Comparison of ENCODE assay signal across 17 cellular contexts in the genomic region with DNA sequence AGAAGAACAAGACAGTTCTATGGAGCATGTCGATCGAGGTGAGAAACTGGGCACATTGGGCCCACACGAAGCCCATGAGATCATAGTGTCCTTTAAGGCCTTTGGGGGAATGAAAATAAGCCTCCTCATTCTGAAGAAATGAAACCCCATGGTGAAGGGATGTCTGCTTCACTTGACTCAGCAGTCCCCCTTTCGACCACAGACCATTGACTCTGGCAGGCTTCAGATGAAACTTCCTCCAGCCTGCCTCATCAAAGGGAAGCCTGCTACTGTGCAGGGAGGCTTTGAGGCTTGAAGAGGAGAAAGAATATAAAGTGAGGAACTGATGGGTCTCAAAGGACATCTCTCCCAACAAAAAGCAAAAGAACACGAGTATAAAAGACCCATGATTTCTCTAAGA.
A peak's percentile ranks its signal among the peaks of the same experiment; 100 is the strongest.
DNase-seq lines count a peak whose midpoint lies in the region; ATAC-seq, FAIRE-seq and TF ChIP-seq lines count a peak whose summit lies in the region.
"Had no signal": no experiment of that assay in that cellular context is flagged by ENCODE, and none has a peak within 500 bp of the region (broad histone marks: within the 10 kb centered on the region; RNA-seq: fewer than 3 reads in every experiment).

No MANE protein-coding gene starts in this region.

- ATAC-seq in GM21529 (IDR thresholded peaks at IDR 0.05; ENCODE audit: unreplicated experiment) = peak; percentile 91
- peak; percentile 96 for ATAC-seq in HG03097 (IDR thresholded peaks at IDR 0.05; ENCODE audit: low FRiP score, unreplicated experiment)
- ATAC-seq in pancreas = no peak
- ATAC-seq in omental fat pad (ENCODE audit: low FRiP score) = no peak
- ATAC-seq: HepG2 had no signal

- peak; percentile 12 for DNase-seq in T-helper 2 cell treated with Interferon-gamma antibody and Interleukin-4, amounts not matched to agents 5 μg/mL and 100 μg/mL, for 36 hours (ENCODE audit: low spot score)
- no peak for DNase-seq in T-helper 2 cell
- no peak for DNase-seq in bronchial epithelial cell (ENCODE audit: low read depth)
- no peak for DNase-seq in pancreas
- DNase-seq in omental fat pad (ENCODE audit: low spot score) = no peak
- DNase-seq in superior temporal gyrus (ENCODE audit: extremely low spot score) = no peak
- DNase-seq: adrenal gland; NCI-H1930; stimulated activated CD8-positive, alpha-beta memory T cell treated with anti-CD3 and anti-CD28 coated beads, Interleukin-4, amount 100 ng/mL, for 48 hours had no signal

- TF ChIP-seq CTCF in bronchial epithelial cell (IDR thresholded peaks at IDR 0.05; ENCODE audit: insufficient read depth, low read length, severe bottlenecking) (no peak), pancreas (IDR thresholded peaks at IDR 0.05) (no peak), omental fat pad (IDR thresholded peaks at IDR 0.05) (no peak)

- H3K27me3 Mint-ChIP-seq in T-helper 2 cell treated with Interferon-gamma antibody and Interleukin-4, amounts not matched to agents 5 μg/mL and 100 μg/mL, for 36 hours (ENCODE audit: low read depth) = peaks cover 48% of the 10 kb centered on the region

- H3K27ac Mint-ChIP-seq in T-helper 2 cell treated with Interferon-gamma antibody and Interleukin-4, amounts not matched to agents 5 μg/mL and 100 μg/mL, for 36 hours = no peak overlapping the region
- H3K27ac Mint-ChIP-seq: dendritic cell treated with granulocyte-macrophage colony-stimulating factor and Interleukin-4, amounts not matched to agents 40 ng/mL and 50 ng/mL, for 4 days; T-helper 1 cell treated with Interleukin-12 subunit alpha and Interleukin-12 subunit beta and Interleukin-4 antibody, amounts not matched to agents 30 μg/mL and 1 μg/mL, for 36 hours had no signal

- H3K4me3 ChIP-seq in bronchial epithelial cell (ENCODE audit: low read depth, low read length) (no peak overlapping the region), pancreas (no peak overlapping the region)
- H3K4me3 ChIP-seq: adrenal gland had no signal

- H3K27ac ChIP-seq in pancreas = no peak overlapping the region
- H3K27ac ChIP-seq: 22Rv1, adrenal gland had no signal

- H3K9me3 Mint-ChIP-seq in T-helper 2 cell treated with Interferon-gamma antibody and Interleukin-4, amounts not matched to agents 5 μg/mL and 100 μg/mL, for 36 hours = no peaks in the 10 kb centered on the region
- H3K9me3 Mint-ChIP-seq: dendritic cell treated with granulocyte-macrophage colony-stimulating factor and Interleukin-4, amounts not matched to agents 40 ng/mL and 50 ng/mL, for 4 days; neural crest cell; T-helper 1 cell treated with Interleukin-12 subunit alpha and Interleukin-12 subunit beta and Interleukin-4 antibody, amounts not matched to agents 30 μg/mL and 1 μg/mL, for 36 hours had no signal

- no peaks in the 10 kb centered on the region for H3K9me3 ChIP-seq in pancreas
- H3K9me3 ChIP-seq: adrenal gland had no signal

- H3K4me1 Mint-ChIP-seq in T-helper 2 cell treated with Interferon-gamma antibody and Interleukin-4, amounts not matched to agents 5 μg/mL and 100 μg/mL, for 36 hours (ENCODE audit: low read depth) = peaks cover 6% of the 10 kb centered on the region

- H3K27me3 ChIP-seq in bronchial epithelial cell (ENCODE audit: control insufficient read depth, insufficient read depth, low read length) (no peaks in the 10 kb centered on the region), pancreas (no peaks in the 10 kb centered on the region)
- H3K27me3 ChIP-seq: adrenal gland had no signal

- H3K36me3 ChIP-seq in bronchial epithelial cell (ENCODE audit: control insufficient read depth, insufficient read depth, low read length) = no peaks in the 10 kb centered on the region
- no peaks in the 10 kb centered on the region for H3K36me3 ChIP-seq in pancreas
- H3K36me3 ChIP-seq: adrenal gland had no signal

- intact Hi-C loops in pancreas (cut with DNase I) = no loop called here

- no peaks in the 10 kb centered on the region for H3K36me3 Mint-ChIP-seq in T-helper 2 cell treated with Interferon-gamma antibody and Interleukin-4, amounts not matched to agents 5 μg/mL and 100 μg/mL, for 36 hours (ENCODE audit: low read depth)

- H3K4me1 ChIP-seq in pancreas = no peaks in the 10 kb centered on the region
- H3K4me1 ChIP-seq: adrenal gland had no signal

- no peak overlapping the region for H3K4me3 Mint-ChIP-seq in T-helper 2 cell treated with Interferon-gamma antibody and Interleukin-4, amounts not matched to agents 5 μg/mL and 100 μg/mL, for 36 hours
- H3K4me3 Mint-ChIP-seq: dendritic cell treated with granulocyte-macrophage colony-stimulating factor and Interleukin-4, amounts not matched to agents 40 ng/mL and 50 ng/mL, for 4 days; neural crest cell; T-helper 1 cell treated with Interleukin-12 subunit alpha and Interleukin-12 subunit beta and Interleukin-4 antibody, amounts not matched to agents 30 μg/mL and 1 μg/mL, for 36 hours had no signal

- 76 to 78% methylated on average over 5 of the region's 5 CpGs for WGBS in pancreas, 2 donors

- FAIRE-seq in bronchial epithelial cell (lab: Jason Lieb, UNC) (peak; percentile 18), pancreas (lab: Jason Lieb, UNC) (no peak)
- FAIRE-seq: frontal cortex, HepG2 had no signal

Comparison
In these comparisons a context has a peak if more than half of its experiments do, and no peak if none do; other contexts are left out.
1. ATAC-seq: peak in GM21529 (single experiment) and HG03097 (single experiment); none in pancreas (0 of 4) and omental fat pad (single experiment).